ENCODE assay signal across 1 cellular context in genomic region chr2:226761195-226761583, GRCh38.
TF ChIP-seq lines count a peak whose summit lies in the region.

No MANE protein-coding gene starts in this region.

TF ChIP-seq in IMR-90, 13 proteins besides CTCF, POLR2A, EP300 and RAD21:
- TF ChIP-seq CHD1 (IDR thresholded peaks at IDR 0.05; ENCODE audit: low read depth, low read length) (no peak), MXI1 (IDR thresholded peaks at IDR 0.05; ENCODE audit: borderline replicate concordance, low read depth, low read length) (no peak), FOS (IDR thresholded peaks at IDR 0.05; ENCODE audit: low read depth, low read length) (no peak), MAZ (IDR thresholded peaks at IDR 0.05; ENCODE audit: borderline replicate concordance, low read depth, low read length) (no peak), NFE2L2 (IDR thresholded peaks at IDR 0.05; ENCODE audit: low read depth, low read length) (no peak), RCOR1 (IDR thresholded peaks at IDR 0.05; ENCODE audit: insufficient replicate concordance, low read length) (no peak), CEBPB (IDR thresholded peaks at IDR 0.05; ENCODE audit: low read depth, low read length) (no peak), SMC3 (IDR thresholded peaks at IDR 0.05; ENCODE audit: low read depth, low read length) (no peak), USF2 (IDR thresholded peaks at IDR 0.05; ENCODE audit: low read depth, low read length) (no peak), RFX5 (IDR thresholded peaks at IDR 0.05; ENCODE audit: low read depth, low read length) (no peak), BHLHE40 (IDR thresholded peaks at IDR 0.05; ENCODE audit: low read depth, low read length) (no peak), MAFK (IDR thresholded peaks at IDR 0.05; ENCODE audit: low read depth, low read length) (no peak)
